ENCODE assay signal across 10 cellular contexts in the genomic region with DNA sequence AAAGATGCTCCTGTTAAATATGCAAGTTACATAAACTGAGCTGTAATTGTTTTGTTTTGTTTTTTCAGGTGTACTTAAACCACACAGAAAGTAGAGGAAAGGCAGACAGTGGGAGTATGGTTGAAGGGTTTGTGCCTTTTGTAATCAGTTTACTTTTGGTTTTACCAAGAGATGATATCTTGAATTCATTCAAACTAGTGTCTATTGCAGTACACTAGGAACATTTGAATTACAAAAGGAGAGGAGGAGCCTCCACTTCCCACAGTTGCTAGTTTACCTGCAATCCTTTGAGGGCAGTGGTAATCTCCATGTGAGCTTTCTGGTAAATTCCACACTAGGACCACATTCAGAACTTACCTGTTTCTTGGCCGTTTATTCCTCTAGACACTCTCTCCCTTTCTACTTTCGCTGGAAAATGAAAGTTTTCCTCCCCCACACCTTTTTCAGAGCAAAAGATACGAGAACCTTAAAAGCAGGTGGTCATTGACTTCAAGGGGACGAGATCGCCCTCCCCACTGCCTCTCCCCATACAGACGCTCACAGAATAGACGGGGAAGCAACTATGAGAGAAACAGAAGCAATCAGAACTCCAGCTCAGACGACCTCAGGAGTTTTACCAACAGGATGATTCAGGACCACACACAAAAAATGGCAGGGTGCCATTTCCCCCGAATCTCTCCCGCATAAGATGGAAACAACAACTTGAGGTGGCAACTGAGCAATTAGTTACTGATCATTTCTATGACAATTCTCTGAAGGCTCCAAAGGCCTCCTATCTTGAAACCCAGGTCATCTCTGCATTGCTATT. TPM values are rescaled to one million over a fixed set of nuclear protein-coding genes. Genes with fewer than 3 reads are reported as not detected.
A peak's percentile ranks its signal among the peaks of the same experiment; 100 is the strongest.
DNase-seq lines count a peak whose midpoint lies in the region; ATAC-seq, FAIRE-seq and TF ChIP-seq lines count a peak whose summit lies in the region.
"Had no signal": no experiment of that assay in that cellular context is flagged by ENCODE, and none has a peak within 500 bp of the region (broad histone marks: within the 10 kb centered on the region; RNA-seq: fewer than 3 reads in every experiment).

No MANE protein-coding gene starts in this region.

- H3K4me3 Mint-ChIP-seq in Caco-2 (ENCODE audit: unreplicated experiment): peak overlapping the region; percentile 86
- peak overlapping the region; percentile 83 for H3K4me3 Mint-ChIP-seq in HFFc6

- no peak overlapping the region for H3K23ac ChIP-seq in mesenchymal stem cell (ENCODE audit: low read length in 2 of 2)

- H3K27me3 Mint-ChIP-seq in Caco-2 (ENCODE audit: insufficient read depth, unreplicated experiment) (no peaks in the 10 kb centered on the region), HFFc6 (ENCODE audit: insufficient read depth) (peaks cover 1% of the 10 kb centered on the region; the same call in 1 of the 2 replicates)

- H2BK12ac ChIP-seq in mesenchymal stem cell (ENCODE audit: low read length in 2 of 2): no peak overlapping the region

- H3K4me1 Mint-ChIP-seq in Caco-2 (ENCODE audit: low read depth, unreplicated experiment) (peaks cover 31% of the 10 kb centered on the region), HFFc6 (ENCODE audit: low read depth) (peaks cover 56% of the 10 kb centered on the region)

- no peak for DNase-seq in Caco-2
- peak; percentile 21 for DNase-seq in HFFc6
- no peak for DNase-seq in GM12878 (ENCODE audit: low read depth, low spot score)
- DNase-seq in mesenchymal stem cell: peak; percentile 32
- DNase-seq in substantia nigra (lab: John Stamatoyannopoulos, UW): no peak
- no peak for DNase-seq in foreskin fibroblast
- DNase-seq: DMS79 treated with DMSO at 0.1 percent for 48 hours, NCI-H1417 had no signal

- SMC1A ChIA-PET in GM12878 (lab: Charles Lee; ENCODE audit: uncharacterized antibody, unreplicated experiment): interaction anchor here (0.6 to 12.9 kb wide), 20 partner anchors 11 to 429 kb away, joined by 3 to 215 read pairs (median 6); no protein-coding TSS in a partner anchor

- H2BK15ac ChIP-seq in mesenchymal stem cell (ENCODE audit: low read depth, poor library complexity, severe bottlenecking): no peak overlapping the region

- H3K27me3 ChIP-seq in Caco-2 (replicated peaks; ENCODE audit: control insufficient read depth, insufficient read depth, low read length): no peaks in the 10 kb centered on the region
- H3K27me3 ChIP-seq in GM12878 (replicated peaks in 1 of 2; ENCODE audit: control insufficient read depth in 2 of 2, insufficient read depth in 2 of 2, low read length in 1 of 2): no peaks in the 10 kb centered on the region
- H3K27me3 ChIP-seq in mesenchymal stem cell (ENCODE audit: control insufficient read depth in 1 of 2, insufficient read depth in 1 of 2, low read length in 2 of 2): no peaks in the 10 kb centered on the region

- H3K9ac ChIP-seq in GM12878 (ENCODE audit: control insufficient read depth, insufficient read depth, low read length) (peak overlapping the region; percentile 66), mesenchymal stem cell (ENCODE audit: low read length) (no peak overlapping the region)

- 75% methylated on average over 10 of the region's 10 CpGs for WGBS in GM12878 (ENCODE audit: insufficient coverage, insufficient replicate concordance, low lambda C conversion rate, missing lambda C conversion rate)
- WGBS in mesenchymal stem cell: 52% methylated on average over 10 of the region's 10 CpGs

- no peak for TF ChIP-seq EP300 in GM12878 (IDR thresholded peaks at IDR 0.05; ENCODE audit: borderline replicate concordance in 1 of 2, control insufficient read depth in 1 of 2, low read depth in 2 of 2, low read length in 2 of 2)

- POLR2A ChIA-PET in Caco-2 (lab: Charles Lee): no interaction called here
- POLR2A ChIA-PET in GM12878 (lab: Charles Lee): interaction anchor here (0.5 to 7.0 kb wide), 11 partner anchors 10 to 426 kb away, joined by 3 to 80 read pairs (median 3); no protein-coding TSS in a partner anchor

- H3K36me3 Mint-ChIP-seq in Caco-2 (ENCODE audit: insufficient read depth, unreplicated experiment) (peaks cover 11% of the 10 kb centered on the region), HFFc6 (ENCODE audit: low read depth) (peaks cover 5% of the 10 kb centered on the region)

- ATAC-seq in GM12878: no peak
- no peak for ATAC-seq in GM18909 (IDR thresholded peaks at IDR 0.05; ENCODE audit: poor library complexity, unreplicated experiment)
- ATAC-seq in HG03442 (IDR thresholded peaks at IDR 0.05; ENCODE audit: unreplicated experiment): no peak

- peaks cover 90% of the 10 kb centered on the region for H3K79me2 ChIP-seq in GM12878 (ENCODE audit: control insufficient read depth, insufficient read depth, low read length)

- H3K4ac ChIP-seq in mesenchymal stem cell (ENCODE audit: low read depth in 1 of 2, low read length in 2 of 2): no peak overlapping the region

- H3K4me1 ChIP-seq in Caco-2 (peaks cover 25% of the 10 kb centered on the region), GM12878 (ENCODE audit: control insufficient read depth, insufficient read depth, low read length) (peaks cover 31% of the 10 kb centered on the region), mesenchymal stem cell (ENCODE audit: control insufficient read depth, insufficient read depth, low read depth, low read length) (peaks cover 10% of the 10 kb centered on the region)

- H2AFZ ChIP-seq in GM12878 (ENCODE audit: control insufficient read depth, low read depth, low read length): no peak overlapping the region
- no peak overlapping the region for H2AFZ ChIP-seq in mesenchymal stem cell (ENCODE audit: low read depth, low read length)

- BruUV-seq in Caco-2 (replicated peaks; lab: Mats Ljungman, UMichigan) (no TSS peak), GM12878 (replicated peaks; lab: Mats Ljungman, UMichigan) (no TSS peak)

- no peak for FAIRE-seq in GM12878 (lab: Jason Lieb, UNC)

- H2AK5ac ChIP-seq in mesenchymal stem cell (ENCODE audit: low read length, severe bottlenecking): no peak overlapping the region

- intact Hi-C loops in Caco-2 (cut with micrococcal nuclease; ENCODE audit: unreplicated experiment) (loop anchor here (5.0 kb wide), 1 partner anchor 109 kb away; no protein-coding TSS in a partner anchor), GM12878 (cut with micrococcal nuclease; ENCODE audit: unreplicated experiment) (loop anchor here (1.0 to 10.0 kb wide), 2 partner anchors 93 to 162 kb away; no protein-coding TSS in a partner anchor)

- H3K36me3 ChIP-seq in Caco-2 (ENCODE audit: control insufficient read depth, insufficient read depth, low read length) (no peaks in the 10 kb centered on the region; the same call in 1 of the 2 replicates), GM12878 (ENCODE audit: control insufficient read depth in 2 of 2, insufficient read depth in 2 of 2, low read length in 1 of 2) (peaks cover 0 to 4% of the 10 kb centered on the region in 2 experiments; a peak in 3 of 4 replicates), mesenchymal stem cell (ENCODE audit: control insufficient read depth in 1 of 2, insufficient read depth in 2 of 2, low read depth in 1 of 2, low read length in 2 of 2) (no peaks in the 10 kb centered on the region)

- no peaks in the 10 kb centered on the region for H3K9me3 Mint-ChIP-seq in Caco-2 (ENCODE audit: unreplicated experiment)
- no peaks in the 10 kb centered on the region for H3K9me3 Mint-ChIP-seq in HFFc6

- no peak for TF ChIP-seq RAD21 in GM12878 (IDR thresholded peaks at IDR 0.05; ENCODE audit: insufficient read depth, low read depth, low read length)

- no peak overlapping the region for H2BK120ac ChIP-seq in mesenchymal stem cell (ENCODE audit: low read depth, low read length)

- no peak overlapping the region for H3K14ac ChIP-seq in mesenchymal stem cell (ENCODE audit: low read length in 2 of 2)

- in situ Hi-C loops in GM12878 (cut with MboI): no loop called here

- H3K9me3 ChIP-seq in Caco-2: no peaks in the 10 kb centered on the region
- no peaks in the 10 kb centered on the region for H3K9me3 ChIP-seq in GM12878 (replicated peaks; ENCODE audit: control insufficient read depth, insufficient read depth, low read length)
- H3K9me3 ChIP-seq in mesenchymal stem cell (ENCODE audit: control insufficient read depth, low read length): no peaks in the 10 kb centered on the region

- no peaks in the 10 kb centered on the region for H4K20me1 ChIP-seq in GM12878 (ENCODE audit: control insufficient read depth, insufficient read depth)

- no peak overlapping the region for H3K18ac ChIP-seq in mesenchymal stem cell (ENCODE audit: low read depth in 1 of 2, low read length in 2 of 2)

- H3K4me3 ChIP-seq in Caco-2 (ENCODE audit: low read depth, low read length) (no peak overlapping the region), GM12878 (peak overlapping the region; percentile 94), mesenchymal stem cell (ENCODE audit: insufficient read depth in 1 of 2, low read depth in 1 of 2, low read length in 2 of 2) (no peak overlapping the region), foreskin fibroblast (ENCODE audit: low read depth in 1 of 2, low read length in 2 of 2) (no peak overlapping the region)

- CTCF ChIA-PET in Caco-2 (lab: Charles Lee): no interaction called here
- CTCF ChIA-PET in GM12878 (lab: Yijun Ruan, JAX): interaction anchor here (0.9 to 1.9 kb wide), 5 partner anchors 39 to 351 kb away, joined by 3 to 7 read pairs (median 4); no protein-coding TSS in a partner anchor

- no peak overlapping the region for H4K8ac ChIP-seq in mesenchymal stem cell (ENCODE audit: low read length)

- H3K79me1 ChIP-seq in mesenchymal stem cell (replicated peaks; ENCODE audit: low read length, poor library complexity, severe bottlenecking): no peaks in the 10 kb centered on the region

- H3K27ac Mint-ChIP-seq in Caco-2 (ENCODE audit: unreplicated experiment) (peak overlapping the region; percentile 31), HFFc6 (no peak overlapping the region)

- TF ChIP-seq POLR2A in GM12878 (IDR thresholded peaks at IDR 0.05; ENCODE audit: low read depth, low read length): no peak

- RAD21 ChIA-PET in GM12878 (lab: Charles Lee; ENCODE audit: unreplicated experiment): interaction anchor here (0.7 to 8.5 kb wide), 18 partner anchors 11 to 319 kb away, joined by 3 to 82 read pairs (median 4); no protein-coding TSS in a partner anchor

- TF ChIP-seq CTCF in Caco-2 (IDR thresholded peaks at IDR 0.05; ENCODE audit: insufficient read depth in 1 of 2, low read depth in 1 of 2, low read length in 1 of 2, severe bottlenecking in 1 of 2, unreplicated experiment in 1 of 2) (no peak), HFFc6 (IDR thresholded peaks at IDR 0.05) (no peak), GM12878 (IDR thresholded peaks at IDR 0.05 in 2 of 3, conservative IDR thresholded peaks at IDR 0.05 in 1 of 3; ENCODE audit: control insufficient read depth in 2 of 3, extremely low read depth in 1 of 3, insufficient read depth in 1 of 3, low read depth in 3 of 3, low read length in 3 of 3) (no peak), foreskin fibroblast (IDR thresholded peaks at IDR 0.05; ENCODE audit: low read depth, low read length) (no peak)

- peak overlapping the region; percentile 89 for H3K4me2 ChIP-seq in GM12878 (ENCODE audit: control insufficient read depth, insufficient read depth)
- no peak overlapping the region for H3K4me2 ChIP-seq in mesenchymal stem cell (ENCODE audit: low read length, poor library complexity, severe bottlenecking)

- no peak overlapping the region for H4K91ac ChIP-seq in mesenchymal stem cell (ENCODE audit: low read length)

- H2BK5ac ChIP-seq in mesenchymal stem cell (ENCODE audit: low read depth, low read length, poor library complexity, severe bottlenecking): no peak overlapping the region

- H3K27ac ChIP-seq in GM12878 (ENCODE audit: control insufficient read depth, insufficient read depth) (peak overlapping the region; percentile 65), mesenchymal stem cell (ENCODE audit: low read length, poor library complexity, severe bottlenecking) (no peak overlapping the region), substantia nigra (ENCODE audit: low read depth, low read length, poor library complexity, severe bottlenecking) (no peak overlapping the region)

RNA-seq across cellular contexts. Expression of a gene that starts 3.3 kb away (rescaled TPM):
- 59.1 and 62.1 TPM in 2 replicates for total RNA-seq in Caco-2 (2022)
- 1 to 10 TPM in 5 of 6 experiments, under 1 TPM in 1; 0.95 to 1.5 (median 1.4) TPM for total RNA-seq in HFFc6 (2021; fragmentation: NEBNext Ultra II Directional; extraction: Animal tissue kit (Norgen Biotek cat#: 25700))
- total RNA-seq in GM12878 (2013; cell fraction: nucleolus; rRNA removed): 158 and 160 TPM in 2 replicates
- 40.6 and 43.1 TPM in 2 replicates for total RNA-seq in GM12878 (2014; rRNA removed)
- total RNA-seq in GM12878 (2014; rRNA removed; fragmentation: Illumina TruSeq; extraction: Trizol): 23.7 and 24.4 TPM in 2 replicates
- 43.0 and 45.0 TPM in 2 replicates for total RNA-seq in GM12878 (2021)
- polyA plus RNA-seq in GM12878 (2011; ENCODE audit: low read depth): 12.4 TPM
- 21.8 and 23.6 TPM in 2 replicates for polyA plus RNA-seq in GM12878 (2011; rRNA removed)
- polyA plus RNA-seq in GM12878 (2011; cell fraction: cytosol; rRNA removed): 25.9 and 36.2 TPM in 2 replicates
- 29.5 and 41.9 TPM in 2 replicates for polyA plus RNA-seq in GM12878 (2011; cell fraction: nucleus; rRNA removed)
- polyA plus RNA-seq in GM12878 (2012): 12.3 and 16.9 TPM in 2 replicates
- polyA plus RNA-seq in GM12878 (2014; fragmentation: Illumina TruSeq; extraction: Trizol): 16.9 and 18.1 TPM in 2 replicates
- polyA plus RNA-seq in GM12878 (2014; fragmentation: Nextera tagmentation; extraction: Ambion mirVana): 10 to 100 TPM in 1 of 2 experiments, 1 to 10 TPM in 1; 7.9 to 10.1 TPM
- polyA plus RNA-seq in GM12878 (2014; rRNA removed): 33.6 and 37.1 TPM in 2 replicates
- 10 to 100 TPM; 40.5 to 40.6 TPM for polyA plus RNA-seq in GM12878 (2016; fragmentation: Nextera tagmentation; extraction: Ambion mirVana)
- 32.3 and 53.0 TPM in 2 replicates for polyA minus RNA-seq in GM12878 (2011; rRNA and poly(A)+ RNA removed)
- polyA minus RNA-seq in GM12878 (2011; cell fraction: cytosol; rRNA and poly(A)+ RNA removed): 22.3 and 26.3 TPM in 2 replicates
- polyA minus RNA-seq in GM12878 (2011; cell fraction: nucleus; rRNA and poly(A)+ RNA removed): 31.8 and 53.8 TPM in 2 replicates
- 3.9 TPM for polyA plus RNA-seq in mesenchymal stem cell (2013, experiment 1 of 2)
- 3.8 TPM for polyA plus RNA-seq in mesenchymal stem cell (2013, experiment 2 of 2)

Comparison
In these comparisons a context has a peak if more than half of its experiments do, and no peak if none do; other contexts are left out.
1. DNase-seq: peak in HFFc6 (single experiment) and mesenchymal stem cell (single experiment); none in Caco-2 (0 of 2), GM12878 (single experiment), substantia nigra (0 of 49) and foreskin fibroblast (0 of 2).
2. RNA of a gene that starts 3.3 kb away (total RNA-seq): 59.1 to 62.1 TPM in Caco-2 and 23.7 to 160 TPM in GM12878; 0.95 to 1.5 TPM in HFFc6; every median in the first group is over 4 times any median in the second.